7 cellular contexts compared by ENCODE assay signal in the genomic region with DNA sequence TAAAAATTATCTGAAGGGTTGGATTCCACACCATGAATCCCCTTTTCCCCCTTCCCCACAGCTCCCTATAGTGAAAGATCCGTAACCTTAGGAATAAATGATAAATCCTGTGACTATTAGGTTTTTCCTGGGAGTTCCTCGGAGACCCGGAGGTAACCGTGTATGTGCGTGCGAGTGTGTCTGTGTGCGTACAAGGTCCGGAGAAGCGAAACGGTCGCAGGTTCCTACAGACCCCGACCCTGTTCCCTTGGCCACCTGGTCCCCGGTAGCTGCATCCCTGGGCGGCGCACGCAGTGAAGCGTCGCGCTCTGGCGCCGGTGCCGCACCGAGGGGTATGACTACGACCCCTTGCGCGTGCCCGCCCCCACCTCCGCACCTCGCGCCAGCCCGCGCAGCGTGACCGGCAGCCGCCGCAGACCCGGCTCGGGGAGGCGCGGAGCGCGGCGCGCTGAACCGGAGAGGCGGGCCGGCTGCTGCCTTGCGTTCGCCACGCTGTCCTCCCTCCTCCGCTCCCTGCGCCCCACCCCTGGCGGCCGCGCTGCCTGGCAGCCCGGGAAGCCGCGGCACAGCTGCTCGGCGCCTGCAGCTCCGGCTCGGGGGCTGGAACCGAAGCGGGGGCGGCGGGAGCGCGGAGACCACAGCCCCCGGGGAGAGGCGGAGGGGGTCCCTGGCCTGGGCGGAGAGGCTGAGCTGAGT. TPM values are rescaled to one million over a fixed set of nuclear protein-coding genes. Genes with fewer than 3 reads are reported as not detected.
A peak's percentile ranks its signal among the peaks of the same experiment; 100 is the strongest.
DNase-seq lines count a peak whose midpoint lies in the region; ATAC-seq and TF ChIP-seq lines count a peak whose summit lies in the region.

Gene AK5 (plus strand): TSS at position 529 of the 696 bp plus-strand sequence. CDS start 295 bp downstream, outside the sequence.

- TF ChIP-seq POLR2A in body of pancreas (IDR thresholded peaks at IDR 0.05) (no peak), sigmoid colon (IDR thresholded peaks at IDR 0.05) (no peak)

- no peak within 1 kb of the TSS for H3K27ac ChIP-seq in body of pancreas
- H3K27ac ChIP-seq in iPS DF 6.9 (ENCODE audit: low read length) = no peak within 1 kb of the TSS
- H3K27ac ChIP-seq in sigmoid colon = no peak within 1 kb of the TSS

- H3K27me3 ChIP-seq in body of pancreas (peaks cover 0 to 9% of the 10 kb centered on the region in 2 donors), iPS DF 6.9 (ENCODE audit: control insufficient read depth, insufficient read depth, low read length) (peaks cover 10% of the 10 kb centered on the region; the same call in 1 of the 2 replicates), sigmoid colon (peaks cover 0 to 39% (median 17%) of the 10 kb centered on the region in 3 donors)

- H3K4me1 ChIP-seq in body of pancreas = peaks cover 20% of the 10 kb centered on the region
- no peaks in the 10 kb centered on the region; the same call in 1 of the 2 replicates for H3K4me1 ChIP-seq in iPS DF 6.9 (ENCODE audit: control insufficient read depth, insufficient read depth, low read length)
- H3K4me1 ChIP-seq in sigmoid colon = peaks cover 0 to 18% (median 16%) of the 10 kb centered on the region in 4 donors

- H3K4me3 ChIP-seq in body of pancreas = peak within 1 kb of the TSS in 1 of 2 donors; percentile 11
- peak within 1 kb of the TSS; percentile 62; the same call in 1 of the 2 replicates for H3K4me3 ChIP-seq in iPS DF 6.9 (ENCODE audit: low read length)
- H3K4me3 ChIP-seq in sigmoid colon = peak within 1 kb of the TSS; percentile 9 to 58 (median 49)

- no peaks in the 10 kb centered on the region for H3K9me3 ChIP-seq in body of pancreas
- H3K9me3 ChIP-seq in iPS DF 6.9 (ENCODE audit: control insufficient read depth, insufficient read depth, low read length) = no peaks in the 10 kb centered on the region
- no peaks in the 10 kb centered on the region for H3K9me3 ChIP-seq in sigmoid colon

- DNase-seq in T-helper 2 cell = peak; percentile 10 to 36 (median 13)
- DNase-seq in body of pancreas = peak; percentile 10 to 32 (median 18)
- DNase-seq in iPS DF 6.9 (ENCODE audit: low read depth, low spot score) = no peak
- no peak for DNase-seq in sigmoid colon

- WGBS in body of pancreas, 2 donors = 3 to 19% methylated on average over 8 to 59 of the region's 71 CpGs
- WGBS in iPS DF 6.9 (ENCODE audit: insufficient coverage, insufficient read length) = no CpG with 5 or more reads among the region's 71 CpGs
- WGBS in sigmoid colon, 2 donors = 3 to 4% methylated on average over 71 of the region's 71 CpGs

- TF ChIP-seq EP300 in sigmoid colon (IDR thresholded peaks at IDR 0.05) = no peak

- TF ChIP-seq CTCF in body of pancreas (IDR thresholded peaks at IDR 0.05) = no peak
- TF ChIP-seq CTCF in sigmoid colon (IDR thresholded peaks at IDR 0.05) = no peak

- intact Hi-C loops in body of pancreas (cut with DNase I) (no loop called here), sigmoid colon (cut with DNase I) (no loop called here)

- H3K36me3 ChIP-seq in body of pancreas (replicated peaks in 1 of 2; ENCODE audit: insufficient read depth in 1 of 2, low read depth in 2 of 2) = no peaks in the 10 kb centered on the region
- no peaks in the 10 kb centered on the region for H3K36me3 ChIP-seq in iPS DF 6.9 (ENCODE audit: control insufficient read depth, insufficient read depth, low read length)
- H3K36me3 ChIP-seq in sigmoid colon = no peaks in the 10 kb centered on the region

- ATAC-seq in GM18868 (IDR thresholded peaks at IDR 0.05; ENCODE audit: unreplicated experiment) = peak; percentile 61
- ATAC-seq in HG03439 (IDR thresholded peaks at IDR 0.05; ENCODE audit: unreplicated experiment) = peak; percentile 55
- ATAC-seq in body of pancreas = peak; percentile 72
- ATAC-seq in HG03565 (IDR thresholded peaks at IDR 0.05; ENCODE audit: unreplicated experiment) = no peak

RNA-seq across cellular contexts. Expression of gene AK5, which starts in this region (rescaled TPM):
- not detected for total RNA-seq in body of pancreas
- 1 to 10 TPM in 3 of 4 donors, under 1 TPM in 1; 0.33 to 6.1 (median 1.7) TPM for total RNA-seq in sigmoid colon
- 1 to 10 TPM in 2 of 3 donors, not detected in 1; 1.8 to 2.0 TPM for polyA plus RNA-seq in sigmoid colon

Comparison
In these comparisons a context has a peak if more than half of its experiments do, and no peak if none do; other contexts are left out.
1. Peak in DNase-seq and ATAC-seq in body of pancreas; RNA of the gene not detected or under 1 TPM.
2. DNase-seq: peak in T-helper 2 cell (5 of 5); none in iPS DF 6.9 (single experiment) and sigmoid colon (single experiment).